23 cellular contexts compared by ENCODE assay signal in genomic region chr10:114258274-114258840, GRCh38. TPM values are rescaled to one million over a fixed set of nuclear protein-coding genes. Genes with fewer than 3 reads are reported as not detected.
DNase-seq lines count a peak whose midpoint lies in the region; ATAC-seq, FAIRE-seq and TF ChIP-seq lines count a peak whose summit lies in the region.
"Had no signal": no experiment of that assay in that cellular context is flagged by ENCODE, and none has a peak within 500 bp of the region (broad histone marks: within the 10 kb centered on the region; RNA-seq: fewer than 3 reads in every experiment).

No MANE protein-coding gene starts in this region.

- DNase-seq in DMS53 treated with DMSO at 0.1 percent for 48 hours (lab: John Stamatoyannopoulos, UW; ENCODE audit: unreplicated experiment) (peak; percentile 17), LoVo (ENCODE audit: low spot score) (peak; percentile 59), islet precursor cell (peak; percentile 72), pancreas (no peak), SW 1271 (lab: John Stamatoyannopoulos, UW) (no peak)
- DNase-seq in activated T-cell treated with anti-CD3 and anti-CD28 coated beads, Interleukin-2, amount 50 U/mL, for 48 hours = no peak
- DNase-seq in effector CD4-positive, alpha-beta T cell = no peak
- DNase-seq: activated CD4-positive, alpha-beta T cell treated with anti-CD3 and anti-CD28 coated beads, Interleukin-2, amount 50 U/mL, for 4 hours; activated gamma-delta T cell; adrenal gland; dermis blood vessel endothelial cell; NCI-H1048; right cardiac atrium; stimulated activated naive B cell treated with anti-CD40 and anti-IgM and Interleukin-4, amounts not matched to agents 10 μg/mL and 1 μg/mL and 100 μg/mL, for 72 hours; T-cell; tibial artery had no signal

- ATAC-seq in pancreas (peak in 3 of 4 donors; percentile 43 to 53 (median 44)), HG03521 (IDR thresholded peaks at IDR 0.05; ENCODE audit: unreplicated experiment) (no peak)
- ATAC-seq: HCT116; Right ventricle myocardium inferior; stimulated activated naive B cell treated with anti-CD40 and anti-IgM and Interleukin-4, amounts not matched to agents 10 μg/mL and 1 μg/mL and 100 μg/mL, for 72 hours had no signal

- intact Hi-C loops in pancreas (cut with DNase I) = no loop called here

- no peaks in the 10 kb centered on the region for H3K36me3 ChIP-seq in pancreas
- H3K36me3 ChIP-seq: adrenal gland, breast epithelium, tibial artery had no signal

- WGBS in pancreas, 2 donors = 58 to 66% methylated on average over 5 of the region's 5 CpGs

- H3K27ac ChIP-seq in pancreas = no peak overlapping the region
- H3K27ac ChIP-seq: adrenal gland, breast epithelium, tibial artery had no signal

- TF ChIP-seq CTCF in pancreas (IDR thresholded peaks at IDR 0.05) = no peak

- peaks cover 0 to 8% (median 6%) of the 10 kb centered on the region in 3 donors for H3K4me1 ChIP-seq in pancreas
- H3K4me1 ChIP-seq: adrenal gland, breast epithelium had no signal

- H3K4me3 ChIP-seq in pancreas = no peak overlapping the region
- H3K4me3 ChIP-seq: adrenal gland, breast epithelium, tibial artery had no signal

- H3K27me3 ChIP-seq in pancreas = no peaks in the 10 kb centered on the region
- H3K27me3 ChIP-seq: adrenal gland, breast epithelium, tibial artery had no signal

- no peaks in the 10 kb centered on the region for H3K9me3 ChIP-seq in pancreas
- H3K9me3 ChIP-seq: adrenal gland, breast epithelium, tibial artery had no signal

- FAIRE-seq in pancreas (lab: Jason Lieb, UNC) = no peak
- FAIRE-seq: frontal cortex, G401.6 had no signal

RNA-seq across cellular contexts. Expression of gene VWA2, which starts 19.3 kb away (rescaled TPM):
- 1 to 10 TPM; 2.8 to 9.5 (median 5.6) TPM for total RNA-seq in pancreas
- polyA plus RNA-seq in pancreas = 1 to 10 TPM; 1.4 to 1.6 TPM
- total RNA-seq: dermis blood vessel endothelial cell, NCI-H460, right cardiac atrium, Right ventricle myocardium inferior, T-cell had no signal
- polyA plus RNA-seq: adrenal gland, right cardiac atrium had no signal

Comparison
In these comparisons a context has a peak if more than half of its experiments do, and no peak if none do; other contexts are left out.
1. DNase-seq: peak in DMS53 treated with DMSO at 0.1 percent for 48 hours (single experiment), LoVo (single experiment) and islet precursor cell (single experiment); none in pancreas (0 of 6), activated T-cell treated with anti-CD3 and anti-CD28 coated beads, Interleukin-2, amount 50 U/mL, for 48 hours (0 of 2), SW 1271 (0 of 2) and effector CD4-positive, alpha-beta T cell (single experiment).